ENCODE assay signal across 28 cellular contexts in genomic region chr15:54979949-54980348, GRCh38.
"Had no signal": no experiment of that assay in that cellular context is flagged by ENCODE, and none has a peak within 500 bp of the region (broad histone marks: within the 10 kb centered on the region; RNA-seq: fewer than 3 reads in every experiment).

No MANE protein-coding gene starts in this region.

- H3K36me3 ChIP-seq: brain microvascular endothelial cell, SJSA1 had no signal

- H3K27me3 ChIP-seq: brain microvascular endothelial cell, SJSA1 had no signal

- H3K4me3 Mint-ChIP-seq: activated CD4-positive, alpha-beta memory T cell treated with anti-CD3 and anti-CD28 coated beads for 36 hours; activated CD4-positive, alpha-beta T cell treated with anti-CD3 and anti-CD28 coated beads, Interleukin-2, amount 10 ng/mL, durations not matched to agents 7 days and 5 days; activated naive CD4-positive, alpha-beta T cell treated with anti-CD3 and anti-CD28 coated beads for 36 hours; activated naive CD8-positive, alpha-beta T cell; activated T-cell treated with anti-CD3 and anti-CD28 coated beads, Interleukin-2, amount 50 U/mL, for 4 hours; T-helper 17 cell had no signal

- ATAC-seq: activated T-cell treated with anti-CD3 and anti-CD28 coated beads, Interleukin-2, amount 50 U/mL, for 4 hours; T-helper 17 cell had no signal

- DNase-seq: activated CD4-positive, alpha-beta memory T cell treated with anti-CD3 and anti-CD28 coated beads for 36 hours; activated CD4-positive, alpha-beta T cell treated with anti-CD3 and anti-CD28 coated beads, Interleukin-2, amount 10 ng/mL, durations not matched to agents 7 days and 5 days; activated CD4-positive, CD25-positive, alpha-beta regulatory T cell; activated CD8-positive, alpha-beta memory T cell treated with anti-CD3 and anti-CD28 coated beads for 24 hours; activated effector memory CD4-positive, alpha-beta T cell treated with anti-CD3 and anti-CD28 coated beads, Interleukin-2, amount 50 U/mL, for 16 hours; activated naive CD4-positive, alpha-beta T cell treated with anti-CD3 and anti-CD28 coated beads for 36 hours; activated T-cell treated with anti-CD3 and anti-CD28 coated beads, Interleukin-2, amount 50 U/mL, for 4 hours; amygdala; brain microvascular endothelial cell; cerebellar nuclear complex; MM.1S; NCI-H1105 treated with DMSO at 0.1 percent for 48 hours; NCI-H1436 treated with DMSO at 0.1 percent for 48 hours; NCI-H187; NCI-H2081; NCI-H2171; NCI-H2227 treated with DMSO at 0.1 percent for 48 hours; NCI-H446 treated with DMSO at 0.1 percent for 48 hours; NCI-H524 treated with DMSO at 0.1 percent for 48 hours; NCI-H82; SHP77; T-helper 17 cell; T1000 had no signal

- H3K4me3 ChIP-seq: SJSA1 had no signal

- FAIRE-seq: astrocyte, RCC 7860, TTC549 had no signal

- H3K27me3 Mint-ChIP-seq: activated CD4-positive, alpha-beta T cell treated with anti-CD3 and anti-CD28 coated beads, Interleukin-2, amount 10 ng/mL, durations not matched to agents 7 days and 5 days had no signal

- H3K27ac Mint-ChIP-seq: activated CD4-positive, alpha-beta memory T cell treated with anti-CD3 and anti-CD28 coated beads for 36 hours; activated CD4-positive, alpha-beta T cell treated with anti-CD3 and anti-CD28 coated beads, Interleukin-2, amount 10 ng/mL, durations not matched to agents 7 days and 5 days; activated naive CD4-positive, alpha-beta T cell treated with anti-CD3 and anti-CD28 coated beads for 36 hours; activated naive CD8-positive, alpha-beta T cell; T-helper 17 cell had no signal

- H3K36me3 Mint-ChIP-seq: activated CD4-positive, alpha-beta memory T cell treated with anti-CD3 and anti-CD28 coated beads for 36 hours; activated naive CD8-positive, alpha-beta T cell had no signal

- H3K4me1 Mint-ChIP-seq: activated CD4-positive, alpha-beta T cell treated with anti-CD3 and anti-CD28 coated beads, Interleukin-2, amount 10 ng/mL, durations not matched to agents 7 days and 5 days; T-helper 17 cell had no signal

- H3K27ac ChIP-seq: brain microvascular endothelial cell, SJSA1 had no signal

- H3K9me3 Mint-ChIP-seq: activated CD4-positive, alpha-beta memory T cell treated with anti-CD3 and anti-CD28 coated beads for 36 hours; activated CD4-positive, alpha-beta T cell treated with anti-CD3 and anti-CD28 coated beads, Interleukin-2, amount 10 ng/mL, durations not matched to agents 7 days and 5 days; activated naive CD4-positive, alpha-beta T cell treated with anti-CD3 and anti-CD28 coated beads for 36 hours; activated T-cell treated with anti-CD3 and anti-CD28 coated beads, Interleukin-2, amount 50 U/mL, for 4 hours had no signal

- H3K4me1 ChIP-seq: SJSA1 had no signal

- H3K9me3 ChIP-seq: SJSA1 had no signal
